Comparison of ENCODE assay signal across 1 cellular context in the genomic region with DNA sequence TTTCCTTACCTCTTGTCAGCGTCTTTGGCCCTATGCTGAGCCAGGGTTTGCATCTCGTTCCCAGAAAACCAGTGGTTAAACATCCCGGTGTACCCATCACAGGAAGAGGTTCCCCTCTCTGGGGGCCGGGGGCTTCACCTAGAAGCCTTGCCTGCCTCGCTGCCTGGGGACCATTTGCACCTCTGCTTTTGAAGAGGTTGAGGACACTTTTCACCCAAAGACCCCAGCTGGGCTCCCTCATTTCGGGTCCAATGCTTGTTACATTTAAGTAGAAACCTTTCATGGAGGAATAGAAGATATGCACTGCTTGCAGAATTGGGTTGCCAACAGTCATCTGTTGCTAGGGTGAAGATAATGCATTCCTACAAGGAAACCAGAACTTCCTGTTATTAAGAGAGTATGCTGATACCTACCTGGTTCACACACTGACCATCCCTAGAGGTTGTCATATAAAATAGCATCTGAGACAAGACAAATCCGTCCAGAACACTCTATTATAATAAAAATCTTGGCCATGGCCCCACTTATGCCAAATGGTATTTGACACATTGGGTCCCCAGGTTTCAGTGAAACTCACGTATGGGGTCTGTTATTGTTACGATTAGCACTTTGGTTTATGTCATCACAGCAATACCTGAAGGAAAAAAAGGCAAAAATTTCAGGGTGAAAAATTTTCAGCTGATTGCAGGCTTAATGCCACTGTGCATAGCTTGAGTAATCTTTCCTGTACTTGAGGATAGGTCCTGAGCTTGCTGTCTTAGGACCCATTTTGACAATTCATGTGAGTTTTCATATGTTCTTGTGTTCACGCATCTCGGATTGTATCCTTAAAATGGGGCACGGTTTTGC.
TF ChIP-seq lines count a peak whose summit lies in the region.

No MANE protein-coding gene starts in this region.

TF ChIP-seq in K562, 482 proteins besides CTCF, POLR2A, EP300 and RAD21 (continued from another document):
- TF ChIP-seq ZBTB9 (CRISPR knock-in tag; IDR thresholded peaks at IDR 0.05) (no peak), PRPF4 (IDR thresholded peaks at IDR 0.05; ENCODE audit: insufficient read depth, low read depth, low read length, poor library complexity, severe bottlenecking) (no peak), RBM39 (optimal IDR thresholded peaks at IDR 0.05; ENCODE audit: low read depth, low read length) (no peak)
